20 cellular contexts compared by ENCODE assay signal in the genomic region with DNA sequence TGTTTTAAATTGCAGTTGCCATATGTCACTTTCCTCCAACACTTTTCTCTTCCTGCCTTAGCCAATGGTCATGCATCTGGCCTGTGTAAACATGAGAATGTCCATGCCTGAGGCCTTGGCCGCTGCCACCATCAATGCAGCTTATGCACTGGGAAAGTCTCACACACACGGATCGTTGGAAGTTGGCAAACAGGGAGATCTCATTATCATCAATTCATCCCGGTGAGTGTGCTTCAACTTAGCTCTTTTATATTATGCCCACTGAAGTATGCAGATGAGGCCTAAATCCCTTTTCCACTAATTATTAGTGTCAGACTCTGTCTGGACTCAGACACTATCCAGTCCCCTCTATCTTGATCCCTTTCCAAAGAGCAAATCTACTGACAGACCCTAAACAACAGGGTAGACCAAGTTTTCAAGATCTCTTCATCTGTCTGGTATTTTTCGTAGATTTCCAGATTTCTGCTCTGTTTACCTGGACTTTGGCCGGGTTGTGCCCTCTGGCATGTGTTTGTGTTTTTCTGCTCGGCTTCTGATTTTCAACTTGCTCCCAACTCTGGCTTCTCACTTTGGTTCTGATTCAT. TPM values are rescaled to one million over a fixed set of nuclear protein-coding genes. Genes with fewer than 3 reads are reported as not detected.
A peak's percentile ranks its signal among the peaks of the same experiment; 100 is the strongest.
DNase-seq lines count a peak whose midpoint lies in the region; ATAC-seq and TF ChIP-seq lines count a peak whose summit lies in the region.
"Had no signal": no experiment of that assay in that cellular context is flagged by ENCODE, and none has a peak within 500 bp of the region (broad histone marks: within the 10 kb centered on the region; RNA-seq: fewer than 3 reads in every experiment).

No MANE protein-coding gene starts in this region.

- H3K14ac ChIP-seq in trophoblast cell (ENCODE audit: low read length), result no peak overlapping the region

- peak overlapping the region; percentile 80 for H2AFZ ChIP-seq in GM23338
- H2AFZ ChIP-seq in trophoblast cell (ENCODE audit: insufficient read depth, low read length, poor library complexity), result no peak overlapping the region

- no peaks in the 10 kb centered on the region for H4K20me1 ChIP-seq in GM23338 (replicated peaks; ENCODE audit: insufficient read depth)

- peak overlapping the region; percentile 63 for H4K91ac ChIP-seq in trophoblast cell (ENCODE audit: low read depth, low read length)

- H3K4me3 Mint-ChIP-seq in GM23338, result no peak overlapping the region
- no peak overlapping the region for H3K4me3 Mint-ChIP-seq in WTC11

- TF ChIP-seq CTCF in GM23338 (conservative IDR thresholded peaks at IDR 0.05; ENCODE audit: low read depth in 2 of 2), result no peak
- no peak for TF ChIP-seq CTCF in WTC11 (IDR thresholded peaks at IDR 0.05)

- H3K9me3 Mint-ChIP-seq in GM23338, result peaks cover 11% of the 10 kb centered on the region
- peaks cover 11% of the 10 kb centered on the region for H3K9me3 Mint-ChIP-seq in WTC11

- H3K27me3 ChIP-seq in GM23338 (ENCODE audit: insufficient read depth) (no peaks in the 10 kb centered on the region), trophoblast cell (ENCODE audit: insufficient read depth, low read length) (no peaks in the 10 kb centered on the region)
- H3K27me3 ChIP-seq: Peyer's patch had no signal

- no peak overlapping the region for H3K4ac ChIP-seq in trophoblast cell (ENCODE audit: low read depth, low read length)

- no peak overlapping the region for H2BK12ac ChIP-seq in trophoblast cell (ENCODE audit: low read length)

- WGBS in trophoblast cell (ENCODE audit: extremely low coverage, insufficient coverage, insufficient read length), result no CpG with 5 or more reads among the region's 7 CpGs

- H3K4me1 ChIP-seq in GM23338 (ENCODE audit: insufficient read depth) (0 out of 2 replicates have a peak, but pooled peaks cover 3% of the 10 kb centered on the region), trophoblast cell (ENCODE audit: control insufficient read depth in 1 of 2, insufficient read depth in 2 of 2, low read length in 2 of 2) (peaks cover 9 to 12% of the 10 kb centered on the region in 2 experiments)
- H3K4me1 ChIP-seq: Peyer's patch had no signal

- H2BK120ac ChIP-seq in trophoblast cell (ENCODE audit: insufficient read depth, low read length, poor library complexity), result no peak overlapping the region

- H3K4me3 ChIP-seq in GM23338 (no peak overlapping the region), trophoblast cell (ENCODE audit: low read depth, low read length) (no peak overlapping the region)
- H3K4me3 ChIP-seq: Peyer's patch had no signal

- H3F3A ChIP-seq in GM23338 (replicated peaks; ENCODE audit: low read depth), result no peaks in the 10 kb centered on the region

- H3K27ac Mint-ChIP-seq in GM23338, result no peak overlapping the region
- H3K27ac Mint-ChIP-seq in WTC11, result no peak overlapping the region

- CTCF ChIA-PET in WTC11 (lab: Charles Lee), result interaction anchor here (1.8 kb wide), 1 partner anchor 32 kb away, joined by 5 read pairs; no protein-coding TSS in a partner anchor

- H3K9ac ChIP-seq in trophoblast cell (ENCODE audit: low read length), result no peak overlapping the region

- H3K36me3 ChIP-seq in GM23338 (ENCODE audit: insufficient read depth) (no peaks in the 10 kb centered on the region), trophoblast cell (ENCODE audit: control insufficient read depth in 1 of 2, insufficient read depth in 2 of 2, low read length in 2 of 2) (no peaks in the 10 kb centered on the region)
- H3K36me3 ChIP-seq: Peyer's patch had no signal

- peaks cover 10% of the 10 kb centered on the region for H3K79me1 ChIP-seq in trophoblast cell (ENCODE audit: low read length)

- peaks cover 11% of the 10 kb centered on the region for H3K4me1 Mint-ChIP-seq in GM23338
- H3K4me1 Mint-ChIP-seq in WTC11, result peaks cover 18% of the 10 kb centered on the region

- no peaks in the 10 kb centered on the region for H3K79me2 ChIP-seq in GM23338 (replicated peaks; ENCODE audit: insufficient read depth)
- no peaks in the 10 kb centered on the region for H3K79me2 ChIP-seq in trophoblast cell (ENCODE audit: control insufficient read depth, insufficient read depth, low read length, poor library complexity)

- H3K36me3 Mint-ChIP-seq in GM23338 (ENCODE audit: low read depth), result peaks cover 11% of the 10 kb centered on the region
- peaks cover 10% of the 10 kb centered on the region for H3K36me3 Mint-ChIP-seq in WTC11

- H3K4me2 ChIP-seq in GM23338, result no peak overlapping the region
- H3K4me2 ChIP-seq in trophoblast cell (ENCODE audit: low read length), result peak overlapping the region; percentile 31

- H4K12ac ChIP-seq in trophoblast cell (ENCODE audit: low read depth, low read length), result no peak overlapping the region

- H4K8ac ChIP-seq in trophoblast cell (ENCODE audit: low read depth, low read length), result no peak overlapping the region

- H2AK5ac ChIP-seq in trophoblast cell (ENCODE audit: low read length), result no peak overlapping the region

- H3K23ac ChIP-seq in trophoblast cell (ENCODE audit: low read length), result no peak overlapping the region

- H3K27me3 Mint-ChIP-seq in GM23338 (ENCODE audit: insufficient read depth, low read depth, poor library complexity), result peaks cover 4% of the 10 kb centered on the region
- H3K27me3 Mint-ChIP-seq in WTC11 (ENCODE audit: low read depth), result peaks cover 4% of the 10 kb centered on the region; the same call in 1 of the 2 replicates

- POLR2A ChIA-PET in WTC11 (lab: Charles Lee), result no interaction called here

- DNase-seq in DMS53 (lab: John Stamatoyannopoulos, UW) (peak; percentile 27), DMS53 treated with DMSO at 0.1 percent for 48 hours (lab: John Stamatoyannopoulos, UW; ENCODE audit: unreplicated experiment) (no peak), GM23338 (ENCODE audit: low spot score) (no peak), WTC11 (ENCODE audit: low spot score) (no peak), trophoblast cell (peak; percentile 61 to 79), occipital lobe (lab: John Stamatoyannopoulos, UW) (no peak)
- DNase-seq: 8988T, C1 segment of cervical spinal cord, GF-D8, H7, Karpas-422, MV-4-11, NCI-H1436, NCI-H2227 treated with DMSO at 0.1 percent for 48 hours, NCI-H526 treated with DMSO at 0.1 percent for 48 hours, Peyer's patch, SHP77, T-helper 2 cell had no signal

- no peak overlapping the region for H3K27ac ChIP-seq in GM23338 (ENCODE audit: low read depth)
- H3K27ac ChIP-seq in trophoblast cell (ENCODE audit: low read depth, low read length), result peak overlapping the region; percentile 79
- H3K27ac ChIP-seq: Peyer's patch had no signal

- H3K18ac ChIP-seq in trophoblast cell (ENCODE audit: low read length), result no peak overlapping the region

- H2BK5ac ChIP-seq in trophoblast cell (ENCODE audit: low read depth, low read length, poor library complexity), result peak overlapping the region; percentile 58

- no peaks in the 10 kb centered on the region for H3K9me2 ChIP-seq in GM23338 (ENCODE audit: insufficient read depth)

- ATAC-seq in GM23338, result no peak
- no peak for ATAC-seq in WTC11
- ATAC-seq in HG02981 (IDR thresholded peaks at IDR 0.05; ENCODE audit: unreplicated experiment), result no peak
- ATAC-seq in HG03457 (IDR thresholded peaks at IDR 0.05; ENCODE audit: unreplicated experiment), result no peak

- no peaks in the 10 kb centered on the region for H3K9me3 ChIP-seq in trophoblast cell (ENCODE audit: insufficient read depth, low read depth, low read length)
- H3K9me3 ChIP-seq: Peyer's patch had no signal

TF ChIP-seq in GM23338, 12 proteins besides CTCF, POLR2A, EP300 and RAD21 (continues in another document):
- TF ChIP-seq NANOG (IDR thresholded peaks at IDR 0.05; ENCODE audit: borderline replicate concordance) (no peak), ZNF114 (CRISPR knock-in tag; IDR thresholded peaks at IDR 0.05) (no peak)

TF ChIP-seq in WTC11, 78 proteins besides CTCF, POLR2A, EP300 and RAD21:
- TF ChIP-seq ELF4 (CRISPR knock-in tag; IDR thresholded peaks at IDR 0.05; ENCODE audit: low read depth) (no peak), GABPB1 (CRISPR knock-in tag; IDR thresholded peaks at IDR 0.05) (peak; percentile 55)

RNA-seq across cellular contexts. Expression of a gene that starts 23.2 kb away (rescaled TPM):
- 0.19 and 0.21 TPM in 2 replicates for total RNA-seq in GM23338 (2014; rRNA removed; shearing (Covaris generic))
- 0.24 TPM in 1 of 2 replicates, not detected in the other for polyA plus RNA-seq in GM23338 (2016; fragmentation: Nextera tagmentation; extraction: Ambion mirVana)
- 0.62 to 1.6 TPM (median 1.1 TPM) in 3 replicates for total RNA-seq in WTC11 (2021)
- 0.11 and 0.14 TPM in 2 replicates for polyA plus RNA-seq in trophoblast cell (2013)
- total RNA-seq in occipital lobe, result 0.31 TPM

RNA-seq across cellular contexts. Expression of a gene that starts 24.0 kb away (rescaled TPM):
- total RNA-seq in GM23338 (2014; rRNA removed; shearing (Covaris generic)), result not detected in 2 replicates
- not detected in 2 replicates for polyA plus RNA-seq in GM23338 (2016; fragmentation: Nextera tagmentation; extraction: Ambion mirVana)
- total RNA-seq in WTC11 (2021) (0.07 TPM in 1 of 3 replicates, not detected in the others), occipital lobe (0.16 TPM)
- polyA plus RNA-seq in trophoblast cell (2013), result 0.01 and 0.08 TPM in 2 replicates
- total RNA-seq: H7, Peyer's patch had no signal

RNA-seq across cellular contexts. Expression of a gene that starts 29.8 kb away (rescaled TPM):
- total RNA-seq in GM23338 (2014; rRNA removed; shearing (Covaris generic)), result 0.17 TPM in 1 of 2 replicates, not detected in the other
- polyA plus RNA-seq in GM23338 (2016; fragmentation: Nextera tagmentation; extraction: Ambion mirVana), result 0.24 TPM in 1 of 2 replicates, not detected in the other
- 0.23 to 0.39 TPM (median 0.32 TPM) in 3 replicates for total RNA-seq in WTC11 (2021)
- polyA plus RNA-seq in trophoblast cell (2013), result 0.03 TPM in 2 replicates
- total RNA-seq in occipital lobe, result 2.2 TPM

Comparison
In these comparisons a context has a peak if more than half of its experiments do, and no peak if none do; other contexts are left out.
1. DNase-seq: peak in DMS53 (single experiment) and trophoblast cell (2 of 2); none in DMS53 treated with DMSO at 0.1 percent for 48 hours (single experiment), GM23338 (single experiment), WTC11 (single experiment) and occipital lobe (single experiment).